1 cellular context compared by ENCODE assay signal in genomic region chr2:42810126-42810970, GRCh38.
TF ChIP-seq lines count a peak whose summit lies in the region.

No MANE protein-coding gene starts in this region.

TF ChIP-seq in H1, 55 proteins besides CTCF, POLR2A, EP300 and RAD21:
- TF ChIP-seq KDM1A (IDR thresholded peaks at IDR 0.05; ENCODE audit: borderline replicate concordance, low read length) (no peak), HDAC6 (IDR thresholded peaks at IDR 0.05; ENCODE audit: low read depth, low read length) (no peak), EZH2 (IDR thresholded peaks at IDR 0.05; ENCODE audit: low read depth, low read length, severe bottlenecking) (peak; percentile 35), BACH1 (IDR thresholded peaks at IDR 0.05; ENCODE audit: low read length) (peak; percentile 83), E2F6 (IDR thresholded peaks at IDR 0.05) (peak; percentile 57; the same call in 1 of the 2 replicates), FOSL1 (IDR thresholded peaks at IDR 0.05; ENCODE audit: insufficient read depth, low read depth, low read length) (0 out of 2 replicates have a peak, but pooled peaks have one; percentile 41), TAF1 (IDR thresholded peaks at IDR 0.05; ENCODE audit: low read depth, low read length) (peak; percentile 65; the same call in 1 of the 2 replicates), POLR2AphosphoS5 (IDR thresholded peaks at IDR 0.05; ENCODE audit: low read depth, low read length) (peak; percentile 52), KDM4A (IDR thresholded peaks at IDR 0.05; ENCODE audit: low read depth, low read length, severe bottlenecking) (peak; percentile 69), GTF2F1 (IDR thresholded peaks at IDR 0.05; ENCODE audit: borderline replicate concordance, low read depth, low read length) (no peak), MAX (IDR thresholded peaks at IDR 0.05) (peak; percentile 73), MAFK (IDR thresholded peaks at IDR 0.05; ENCODE audit: low read depth, low read length) (peak; percentile 76; the same call in 1 of the 2 replicates), CHD2 (IDR thresholded peaks at IDR 0.05; ENCODE audit: low read length) (peak; percentile 51; the same call in 1 of the 2 replicates), SIN3A (conservative IDR thresholded peaks at IDR 0.05 in 1 of 2, IDR thresholded peaks at IDR 0.05 in 1 of 2; ENCODE audit: low read depth in 1 of 2, low read length in 2 of 2) (peak in 1 of 2 experiments; percentile 45; a peak in 1 of 4 replicates), HDAC2 (IDR thresholded peaks at IDR 0.05; ENCODE audit: borderline replicate concordance in 1 of 2, low read depth in 2 of 2, low read length in 2 of 2) (peak; percentile 85 to 89; a peak in 2 of 4 replicates), BCL11A (IDR thresholded peaks at IDR 0.05; ENCODE audit: low read depth in 2 of 2, low read length in 2 of 2) (no peak), SUZ12 (IDR thresholded peaks at IDR 0.05; ENCODE audit: low read length) (peak; percentile 20; the same call in 1 of the 2 replicates), ASH2L (IDR thresholded peaks at IDR 0.05; ENCODE audit: low read length) (peak; percentile 97), RFX5 (IDR thresholded peaks at IDR 0.05; ENCODE audit: borderline replicate concordance, low read depth, low read length) (no peak), CREB1 (IDR thresholded peaks at IDR 0.05) (peak; percentile 15; the same call in 1 of the 2 replicates), NRF1 (IDR thresholded peaks at IDR 0.05; ENCODE audit: low read depth, low read length) (peak; percentile 58; the same call in 1 of the 2 replicates), SIRT6 (IDR thresholded peaks at IDR 0.05; ENCODE audit: low read length) (no peak), TBP (IDR thresholded peaks at IDR 0.05; ENCODE audit: low read depth, low read length) (peak; percentile 100), NANOG (IDR thresholded peaks at IDR 0.05; ENCODE audit: insufficient read depth, low read depth, low read length, poor library complexity, severe bottlenecking) (peak; percentile 78), PHF8 (conservative IDR thresholded peaks at IDR 0.05; ENCODE audit: low read depth, low read length) (peak; percentile 93), CEBPB (IDR thresholded peaks at IDR 0.05; ENCODE audit: low read depth, low read length) (peak; percentile 97), GABPA (IDR thresholded peaks at IDR 0.05; ENCODE audit: borderline replicate concordance, insufficient read depth, low read length) (no peak), TCF12 (IDR thresholded peaks at IDR 0.05; ENCODE audit: low read depth, low read length) (0 out of 2 replicates have a peak, but pooled peaks have one; percentile 14), RBBP5 (IDR thresholded peaks at IDR 0.05; ENCODE audit: borderline replicate concordance, low read depth, low read length) (peak; percentile 99), CBX5 (IDR thresholded peaks at IDR 0.05; ENCODE audit: low read depth, low read length) (no peak), SP4 (IDR thresholded peaks at IDR 0.05; ENCODE audit: low read length) (peak; percentile 64; the same call in 1 of the 2 replicates), TEAD4 (IDR thresholded peaks at IDR 0.05; ENCODE audit: low read depth, low read length) (no peak), ATF3 (IDR thresholded peaks at IDR 0.05; ENCODE audit: insufficient read depth, low read depth, low read length) (0 out of 2 replicates have a peak, but pooled peaks have one; percentile 20), ZNF274 (IDR thresholded peaks at IDR 0.05; ENCODE audit: borderline replicate concordance, extremely low read depth, low read length) (no peak), TAF7 (optimal IDR thresholded peaks at IDR 0.05; ENCODE audit: borderline replicate concordance, low read depth, low read length) (peak; percentile 81), SIX5 (IDR thresholded peaks at IDR 0.05; ENCODE audit: low read depth, low read length) (no peak)
